20 cellular contexts compared by ENCODE assay signal in the genomic region with DNA sequence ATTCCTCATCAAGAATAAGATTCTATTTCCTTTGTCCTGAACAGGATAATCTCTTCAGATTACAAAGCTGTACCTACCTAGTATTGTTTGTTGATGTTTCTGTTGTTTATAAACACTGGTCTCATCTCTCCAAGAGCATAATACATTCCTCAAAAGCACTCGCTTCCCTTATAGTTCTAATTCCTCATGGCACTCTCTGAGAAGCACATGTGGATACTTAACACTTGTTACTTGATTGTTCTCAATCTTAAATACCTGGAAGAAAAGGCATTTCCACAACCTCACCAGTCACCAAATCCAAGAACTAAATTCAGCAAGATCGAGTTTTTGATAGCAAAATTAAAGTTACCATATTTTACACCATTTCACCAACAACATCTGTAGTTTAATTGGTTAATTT.
"Had no signal": no experiment of that assay in that cellular context is flagged by ENCODE, and none has a peak within 500 bp of the region (broad histone marks: within the 10 kb centered on the region; RNA-seq: fewer than 3 reads in every experiment).

No MANE protein-coding gene starts in this region.

- H3K9me3 ChIP-seq: ascending aorta, lower lobe of right lung, sigmoid colon, tibial nerve, uterus had no signal

- H3K9ac ChIP-seq: parathyroid adenoma had no signal

- DNase-seq: activated CD4-positive, alpha-beta memory T cell treated with anti-CD3 and anti-CD28 coated beads, Interleukin-2, amount 10 ng/mL, durations not matched to agents 7 days and 5 days; activated CD4-positive, alpha-beta T cell treated with anti-CD3 and anti-CD28 coated beads for 36 hours; activated CD8-positive, alpha-beta memory T cell treated with anti-CD3 and anti-CD28 coated beads, Interleukin-2, amount 10 ng/mL, durations not matched to agents 7 days and 5 days; activated naive CD4-positive, alpha-beta T cell treated with anti-CD3 and anti-CD28 coated beads for 36 hours; stimulated activated CD4-positive, alpha-beta T cell treated with anti-CD3 and anti-CD28 coated beads, Interleukin-2, amount 100 ng/mL, for 24 hours; stimulated activated naive CD8-positive, alpha-beta T cell treated with anti-CD3 and anti-CD28 coated beads, Interleukin-15, Interleukin-2, amounts not matched to agents 100 U/mL and 50 U/mL, for 24 hours; T-cell had no signal

- ATAC-seq: activated CD4-positive, alpha-beta T cell treated with anti-CD3 and anti-CD28 coated beads for 36 hours; activated CD8-positive, alpha-beta memory T cell treated with anti-CD3 and anti-CD28 coated beads, Interleukin-2, amount 10 ng/mL, durations not matched to agents 7 days and 5 days; T-cell had no signal

- H3K27ac ChIP-seq: ascending aorta, coronary artery, lower lobe of right lung, parathyroid adenoma, tibial nerve, uterus had no signal

- H3K9me3 Mint-ChIP-seq: activated CD4-positive, alpha-beta memory T cell treated with anti-CD3 and anti-CD28 coated beads, Interleukin-2, amount 10 ng/mL, durations not matched to agents 7 days and 5 days; activated naive CD4-positive, alpha-beta T cell treated with anti-CD3 and anti-CD28 coated beads for 36 hours; activated T-helper 2 cell treated with anti-CD3 and anti-CD28 coated beads, Interferon-gamma antibody, Interleukin-2, Interleukin-4, amounts not matched to agents 10 μg/mL and 5 μg/mL and 100 μg/mL, durations not matched to agents 14 hours and 24 hours and 36 hours; mesothelial cell of epicardium; nephron; T-cell had no signal

- H3K4me1 Mint-ChIP-seq: activated CD4-positive, alpha-beta memory T cell treated with anti-CD3 and anti-CD28 coated beads, Interleukin-2, amount 10 ng/mL, durations not matched to agents 7 days and 5 days; mesothelial cell of epicardium; nephron had no signal

- H3K27me3 ChIP-seq: ascending aorta, sigmoid colon, tibial nerve, uterus had no signal

- H3K36me3 Mint-ChIP-seq: activated CD8-positive, alpha-beta memory T cell treated with anti-CD3 and anti-CD28 coated beads, Interleukin-2, amount 10 ng/mL, durations not matched to agents 7 days and 5 days; mesothelial cell of epicardium; T-cell; WTC11 had no signal

- H3K4me1 ChIP-seq: ascending aorta, lower lobe of right lung, parathyroid adenoma, uterus had no signal

- H3K4me3 ChIP-seq: ascending aorta, coronary artery, lower lobe of right lung, sigmoid colon, tibial nerve, uterus had no signal

- H2AFZ ChIP-seq: parathyroid adenoma had no signal

- FAIRE-seq: endometrium, islet of Langerhans had no signal

- H3K36me3 ChIP-seq: ascending aorta, lower lobe of right lung, sigmoid colon, tibial nerve, uterus had no signal

- H3K27ac Mint-ChIP-seq: activated CD4-positive, alpha-beta memory T cell treated with anti-CD3 and anti-CD28 coated beads, Interleukin-2, amount 10 ng/mL, durations not matched to agents 7 days and 5 days; activated CD4-positive, alpha-beta T cell treated with anti-CD3 and anti-CD28 coated beads for 36 hours; activated CD8-positive, alpha-beta memory T cell treated with anti-CD3 and anti-CD28 coated beads, Interleukin-2, amount 10 ng/mL, durations not matched to agents 7 days and 5 days; activated naive CD4-positive, alpha-beta T cell treated with anti-CD3 and anti-CD28 coated beads for 36 hours; activated T-helper 2 cell treated with anti-CD3 and anti-CD28 coated beads, Interferon-gamma antibody, Interleukin-2, Interleukin-4, amounts not matched to agents 10 μg/mL and 5 μg/mL and 100 μg/mL, durations not matched to agents 14 hours and 24 hours and 36 hours; mesothelial cell of epicardium; nephron; T-cell; WTC11 had no signal

- H3K79me2 ChIP-seq: parathyroid adenoma had no signal

- H3K4me3 Mint-ChIP-seq: activated CD4-positive, alpha-beta memory T cell treated with anti-CD3 and anti-CD28 coated beads, Interleukin-2, amount 10 ng/mL, durations not matched to agents 7 days and 5 days; activated CD4-positive, alpha-beta T cell treated with anti-CD3 and anti-CD28 coated beads for 36 hours; activated CD8-positive, alpha-beta memory T cell treated with anti-CD3 and anti-CD28 coated beads, Interleukin-2, amount 10 ng/mL, durations not matched to agents 7 days and 5 days; activated naive CD4-positive, alpha-beta T cell treated with anti-CD3 and anti-CD28 coated beads for 36 hours; mesothelial cell of epicardium; nephron; T-cell; WTC11 had no signal
